ENCODE assay signal across 10 cellular contexts in genomic region chr19:40750035-40750284, GRCh38. TPM values are rescaled to one million over a fixed set of nuclear protein-coding genes. Genes with fewer than 3 reads are reported as not detected.
DNase-seq lines count a peak whose midpoint lies in the region; ATAC-seq and TF ChIP-seq lines count a peak whose summit lies in the region.
"Had no signal": no experiment of that assay in that cellular context is flagged by ENCODE, and none has a peak within 500 bp of the region (broad histone marks: within the 10 kb centered on the region; RNA-seq: fewer than 3 reads in every experiment).

No MANE protein-coding gene starts in this region.

- peak overlapping the region; percentile 95 to 98 for H3K4me3 Mint-ChIP-seq in H9
- H3K4me3 Mint-ChIP-seq in WTC11: peak overlapping the region; percentile 99
- H3K4me3 Mint-ChIP-seq in glutamatergic neuron (ENCODE audit: unreplicated experiment): peak overlapping the region; percentile 100

- peaks cover 9% of the 10 kb centered on the region for H3K23me2 ChIP-seq in H9 (ENCODE audit: insufficient read length, low read depth, low read length, poor library complexity, severe bottlenecking)

- H2BK15ac ChIP-seq in H9 (ENCODE audit: low read depth, low read length): no peak overlapping the region

- H3K18ac ChIP-seq in H9 (ENCODE audit: insufficient read length, low read depth, low read length): peak overlapping the region; percentile 82

- H3K79me1 ChIP-seq in H9 (ENCODE audit: insufficient read depth, low read depth, low read length, poor library complexity, severe bottlenecking): no peaks in the 10 kb centered on the region

- WGBS in H9 (ENCODE audit: extremely low coverage, insufficient read length, low lambda C conversion rate): no CpG with 5 or more reads among the region's 8 CpGs

- peak overlapping the region; percentile 83 for H2BK120ac ChIP-seq in H9 (ENCODE audit: low read depth, low read length, poor library complexity, severe bottlenecking)

- H2BK20ac ChIP-seq in H9 (ENCODE audit: low read depth, low read length, poor library complexity, severe bottlenecking): no peak overlapping the region

- no peaks in the 10 kb centered on the region for H4K20me1 ChIP-seq in H9 (ENCODE audit: control insufficient read depth, insufficient read depth, insufficient read length)

- H2AFZ ChIP-seq in H9 (ENCODE audit: low read length): no peak overlapping the region

- ATAC-seq in WTC11 (no peak), GM18511 (IDR thresholded peaks at IDR 0.05; ENCODE audit: unreplicated experiment) (no peak), GM18867 (IDR thresholded peaks at IDR 0.05; ENCODE audit: unreplicated experiment) (no peak)

- H3K4me1 Mint-ChIP-seq in H9 (peaks cover 31 to 42% of the 10 kb centered on the region in 2 experiments), WTC11 (peaks cover 41% of the 10 kb centered on the region), glutamatergic neuron (ENCODE audit: low read depth, unreplicated experiment) (peaks cover 17% of the 10 kb centered on the region)

- H4K5ac ChIP-seq in H9 (ENCODE audit: insufficient read length, low read depth, low read length): peak overlapping the region; percentile 94

- H3K36me3 ChIP-seq in skeletal muscle tissue (ENCODE audit: control insufficient read depth in 3 of 3, insufficient read depth in 3 of 3, low read length in 3 of 3): peaks cover 0 to 6% (median 0%) of the 10 kb centered on the region in 3 donors

- peaks cover 3% of the 10 kb centered on the region; the same call in 1 of the 2 replicates for H3K4me1 ChIP-seq in H9 (ENCODE audit: insufficient read depth, low read length)
- peaks cover 22 to 43% (median 42%) of the 10 kb centered on the region in 3 donors for H3K4me1 ChIP-seq in skeletal muscle tissue (ENCODE audit: control insufficient read depth in 3 of 3, insufficient read depth in 3 of 3, low read length in 3 of 3)

- H3K9me3 Mint-ChIP-seq in H9 (peaks cover 0 to 3% of the 10 kb centered on the region in 2 experiments; a peak in 1 of 5 replicates), WTC11 (no peaks in the 10 kb centered on the region), glutamatergic neuron (ENCODE audit: unreplicated experiment) (peaks cover 8% of the 10 kb centered on the region)

- H2AK5ac ChIP-seq in H9 (ENCODE audit: insufficient read length, low read length): no peak overlapping the region

- peak overlapping the region; percentile 53 for H3K27ac ChIP-seq in H9 (ENCODE audit: insufficient read length, low read depth, low read length)
- peak overlapping the region; percentile 99 for H3K27ac ChIP-seq in skeletal muscle tissue (ENCODE audit: low read depth, low read length)

- H3T11ph ChIP-seq in H9 (ENCODE audit: low read length): peak overlapping the region; percentile 86

- peak overlapping the region; percentile 33 for H3K4ac ChIP-seq in H9 (ENCODE audit: low read depth, low read length)

- H3K79me2 ChIP-seq in H9 (ENCODE audit: insufficient read depth, low read length): peaks cover 25% of the 10 kb centered on the region; the same call in 1 of the 2 replicates

- H3K56ac ChIP-seq in H9 (ENCODE audit: insufficient read length, low read depth, low read length): peak overlapping the region; percentile 28

- H4K91ac ChIP-seq in H9 (ENCODE audit: insufficient read length, low read depth, low read length): peak overlapping the region; percentile 47

- H3K4me3 ChIP-seq in skeletal muscle tissue (ENCODE audit: low read length in 3 of 3): peak overlapping the region; percentile 93 to 96 (median 94)

- TF ChIP-seq CTCF in H9 (conservative IDR thresholded peaks at IDR 0.05) (no peak), WTC11 (IDR thresholded peaks at IDR 0.05) (no peak), glutamatergic neuron (IDR thresholded peaks at IDR 0.05; ENCODE audit: partially characterized antibody, unreplicated experiment) (no peak)

- H3K9ac ChIP-seq in H9 (ENCODE audit: extremely low read depth, insufficient read length, low read length): peak overlapping the region; percentile 96
- peak overlapping the region; percentile 63 to 92 (median 87) for H3K9ac ChIP-seq in skeletal muscle tissue (ENCODE audit: low read depth in 1 of 3, low read length in 3 of 3)

- H3K27me3 ChIP-seq in H9 (ENCODE audit: insufficient read depth, low read length) (no peaks in the 10 kb centered on the region), skeletal muscle tissue (ENCODE audit: control insufficient read depth in 3 of 3, insufficient read depth in 3 of 3, low read length in 3 of 3) (no peaks in the 10 kb centered on the region)

- H3K27me3 Mint-ChIP-seq in H9 (ENCODE audit: low read depth) (no peaks in the 10 kb centered on the region; the same call in none of the 2 replicates), WTC11 (ENCODE audit: low read depth) (no peaks in the 10 kb centered on the region), glutamatergic neuron (ENCODE audit: unreplicated experiment) (peaks cover 11% of the 10 kb centered on the region)

- H3K14ac ChIP-seq in H9 (ENCODE audit: insufficient read depth, low read length): peak overlapping the region; percentile 82; the same call in 1 of the 2 replicates

- H3K27ac Mint-ChIP-seq in H9: peak overlapping the region; percentile 99
- H3K27ac Mint-ChIP-seq in WTC11: peak overlapping the region; percentile 100
- H3K27ac Mint-ChIP-seq in glutamatergic neuron (ENCODE audit: unreplicated experiment): peak overlapping the region; percentile 98

- intact Hi-C loops in posterior cingulate gyrus (cut with DNase I): loop anchor here (2.0 kb wide), 1 partner anchor 33 kb away; the partner anchor contains the start of genes COQ8B and ITPKC

- DNase-seq in H9 (no peak), WTC11 (ENCODE audit: low spot score) (no peak), glutamatergic neuron (no peak), posterior cingulate gyrus (no peak), ecto neural progenitor cell (ENCODE audit: low spot score) (no peak)

- peak overlapping the region; percentile 85 for H3K4me2 ChIP-seq in H9 (ENCODE audit: insufficient read depth, insufficient read length, low read length)

- no peak overlapping the region for H2BK5ac ChIP-seq in H9 (ENCODE audit: insufficient read length, low read length)

- H3K23ac ChIP-seq in H9 (ENCODE audit: insufficient read length, low read depth, low read length): no peak overlapping the region

- no peak overlapping the region for H4K8ac ChIP-seq in H9 (replicated peaks; ENCODE audit: insufficient read length, low read depth, low read length)

- POLR2A ChIA-PET in WTC11 (lab: Charles Lee): interaction anchor here (0.5 to 2.5 kb wide), 7 partner anchors 11 to 513 kb away, joined by 3 to 34 read pairs (median 14); partner anchors contain the start of genes COQ8B, EGLN2, ITPKC and NUMBL

- H3K36me3 Mint-ChIP-seq in H9 (ENCODE audit: insufficient read depth in 1 of 3, low read depth in 3 of 3) (peaks cover 30 to 38% (median 32%) of the 10 kb centered on the region in 3 experiments), WTC11 (peaks cover 28% of the 10 kb centered on the region), glutamatergic neuron (ENCODE audit: unreplicated experiment) (no peaks in the 10 kb centered on the region)

- no peak overlapping the region for H2BK12ac ChIP-seq in H9 (ENCODE audit: insufficient read length, low read depth, low read length)

- H3K9me3 ChIP-seq in H9 (ENCODE audit: control insufficient read depth, low read depth, low read length): no peaks in the 10 kb centered on the region
- no peaks in the 10 kb centered on the region for H3K9me3 ChIP-seq in skeletal muscle tissue (ENCODE audit: control insufficient read depth in 3 of 3, low read length in 3 of 3)

- CTCF ChIA-PET in WTC11 (lab: Charles Lee): interaction anchor here (1.0 to 2.5 kb wide), 9 partner anchors 28 to 87 kb away, joined by 3 to 13 read pairs (median 8); partner anchors contain the start of genes COQ8B, EGLN2, ITPKC and RAB4B

TF ChIP-seq in WTC11, 78 proteins besides CTCF, POLR2A, EP300 and RAD21:
- TF ChIP-seq ESRRA (CRISPR knock-in tag; IDR thresholded peaks at IDR 0.05; ENCODE audit: borderline replicate concordance): no peak
- no peak for TF ChIP-seq NR2C2 (CRISPR knock-in tag; IDR thresholded peaks at IDR 0.05)
- no peak for TF ChIP-seq GTF2I (CRISPR knock-in tag; conservative IDR thresholded peaks at IDR 0.05)
- no peak for TF ChIP-seq TEAD4 (CRISPR knock-in tag; IDR thresholded peaks at IDR 0.05)
- no peak for TF ChIP-seq FOXP1 (CRISPR knock-in tag; IDR thresholded peaks at IDR 0.05; ENCODE audit: borderline replicate concordance)
- no peak for TF ChIP-seq E2F1 (CRISPR knock-in tag; IDR thresholded peaks at IDR 0.05)
- TF ChIP-seq ZNF423 (CRISPR knock-in tag; IDR thresholded peaks at IDR 0.05): no peak
- TF ChIP-seq TCF7 (CRISPR knock-in tag; IDR thresholded peaks at IDR 0.05; ENCODE audit: low read depth): no peak
- TF ChIP-seq ZNF396 (CRISPR knock-in tag; IDR thresholded peaks at IDR 0.05; ENCODE audit: borderline replicate concordance): no peak

RNA-seq across cellular contexts. Expression of gene ACTMAP, which starts 0.3 kb away (rescaled TPM):
- total RNA-seq in H9 (2021): 27.7 and 31.5 TPM in 2 replicates
- 29.6 to 42.4 TPM (median 40.2 TPM) in 3 replicates for total RNA-seq in WTC11 (2021)
- 20.7 TPM for total RNA-seq in glutamatergic neuron (ENCODE audit: unreplicated experiment)
- total RNA-seq in skeletal muscle tissue: under 0.01 TPM

RNA-seq across cellular contexts. Expression of gene SNRPA, which starts 1.0 kb away (rescaled TPM):
- total RNA-seq in H9 (2021) (199 and 225 TPM in 2 replicates), WTC11 (2021) (215 to 227 TPM (median 218 TPM) in 3 replicates), glutamatergic neuron (ENCODE audit: unreplicated experiment) (70.3 TPM), skeletal muscle tissue (7.8 TPM)

RNA-seq across cellular contexts. Expression of gene MIA, which starts 25.4 kb away (rescaled TPM):
- total RNA-seq in H9 (2021): not detected in 2 replicates
- total RNA-seq in WTC11 (2021): not detected in 3 replicates
- not detected for total RNA-seq in glutamatergic neuron (ENCODE audit: unreplicated experiment)
- total RNA-seq in skeletal muscle tissue: 2.1 TPM
- total RNA-seq: M059J, myocyte had no signal

RNA-seq across cellular contexts. Expression of gene RAB4B, which starts 28.1 kb away (rescaled TPM):
- total RNA-seq in H9 (2021): 22.6 and 26.8 TPM in 2 replicates
- 29.7 to 34.1 TPM (median 30.5 TPM) in 3 replicates for total RNA-seq in WTC11 (2021)
- total RNA-seq in glutamatergic neuron (ENCODE audit: unreplicated experiment): 43.2 TPM
- total RNA-seq in skeletal muscle tissue: 2.1 TPM

RNA-seq across cellular contexts. Expression of gene ITPKC, which starts 33.0 kb away (rescaled TPM):
- total RNA-seq in H9 (2021) (11.2 and 11.8 TPM in 2 replicates), WTC11 (2021) (10.4 to 13.8 TPM (median 10.6 TPM) in 3 replicates), glutamatergic neuron (ENCODE audit: unreplicated experiment) (13.8 TPM), skeletal muscle tissue (6.8 TPM)

Comparison
In these comparisons a context has a peak if more than half of its experiments do, and no peak if none do; other contexts are left out.
1. RNA of gene ACTMAP, which starts 0.3 kb away (total RNA-seq): 29.6 to 42.4 TPM in WTC11, 27.7 to 31.5 TPM in H9 and 20.7 TPM in glutamatergic neuron (single experiment); under 0.01 TPM in skeletal muscle tissue (single experiment); every median in the first group is over 10 times any median in the second.
2. Peak in every context shown above with its lines, with median percentiles within 50 percentile points of each other: H3K27ac Mint-ChIP-seq and H3K4me3 Mint-ChIP-seq.